ENCODE assay signal across 15 cellular contexts in genomic region chr5:150321211-150321610, GRCh38. TPM values are rescaled to one million over a fixed set of nuclear protein-coding genes. Genes with fewer than 3 reads are reported as not detected.
DNase-seq lines count a peak whose midpoint lies in the region; ATAC-seq and TF ChIP-seq lines count a peak whose summit lies in the region.
"Had no signal": no experiment of that assay in that cellular context is flagged by ENCODE, and none has a peak within 500 bp of the region (broad histone marks: within the 10 kb centered on the region; RNA-seq: fewer than 3 reads in every experiment).

No MANE protein-coding gene starts in this region.

- peaks cover 34% of the 10 kb centered on the region for H3K9me1 ChIP-seq in IMR-90 (ENCODE audit: insufficient read depth, low read length)

- dilution Hi-C loops in IMR-90 (cut with HindIII; ENCODE audit: low sequenced_read_pairs, unreplicated experiment) (no loop called here), mammary epithelial cell (cut with HindIII; ENCODE audit: low sequenced_read_pairs) (no loop called here)

- no peak overlapping the region for H3K4me3 Mint-ChIP-seq in stimulated activated naive CD8-positive, alpha-beta T cell treated with anti-CD3 and anti-CD28 coated beads, Interleukin-15, amount 100 ng/mL, for 72 hours
- H3K4me3 Mint-ChIP-seq: CD8-positive, alpha-beta memory T cell; IgD-negative memory B cell had no signal

- intact Hi-C loops in IMR-90 (cut with micrococcal nuclease) (no loop called here), mammary epithelial cell (cut with micrococcal nuclease) (no loop called here)

- H2BK5ac ChIP-seq in IMR-90 (ENCODE audit: low read depth, low read length, poor library complexity, severe bottlenecking): no peak overlapping the region
- peak overlapping the region; percentile 24 for H2BK5ac ChIP-seq in trophoblast cell (ENCODE audit: low read depth, low read length, poor library complexity)

- no TSS peak for BruUV-seq in IMR-90 (replicated peaks; lab: Mats Ljungman, UMichigan)
- no TSS peak for BruUV-seq in mammary epithelial cell (replicated peaks; lab: Mats Ljungman, UMichigan)

- H2AK9ac ChIP-seq in IMR-90 (replicated peaks; ENCODE audit: low read depth, low read length, poor library complexity): no peak overlapping the region

- CTCF ChIA-PET in IMR-90 (lab: Yijun Ruan, JAX) (no interaction called here), mammary epithelial cell (lab: Charles Lee; ENCODE audit: low non-redundant PET) (interaction anchor here (0.9 kb wide), 1 partner anchor 26 kb away, joined by 3 read pairs; no protein-coding TSS in a partner anchor)

- peaks cover 57% of the 10 kb centered on the region for H3K4me1 ChIP-seq in ACC112 (ENCODE audit: control insufficient read depth, insufficient read depth, low read length, unreplicated experiment)
- H3K4me1 ChIP-seq in IMR-90 (ENCODE audit: control insufficient read depth, insufficient read depth, low read length): peaks cover 30% of the 10 kb centered on the region
- peaks cover 64% of the 10 kb centered on the region for H3K4me1 ChIP-seq in mammary epithelial cell (ENCODE audit: insufficient read depth, low read length)
- H3K4me1 ChIP-seq in trophoblast cell (ENCODE audit: control insufficient read depth in 1 of 2, insufficient read depth in 2 of 2, low read length in 2 of 2): peaks cover 28 to 40% of the 10 kb centered on the region in 2 experiments

- H4K20me1 ChIP-seq in IMR-90 (ENCODE audit: insufficient read depth, low read length) (peaks cover 5% of the 10 kb centered on the region; the same call in 1 of the 2 replicates), mammary epithelial cell (ENCODE audit: insufficient read depth, low read length) (no peaks in the 10 kb centered on the region)
- H4K20me1 ChIP-seq: BLaER1 had no signal

- H3K9me3 ChIP-seq in IMR-90 (ENCODE audit: control insufficient read depth, insufficient read depth, low read length): no peaks in the 10 kb centered on the region
- no peaks in the 10 kb centered on the region for H3K9me3 ChIP-seq in mammary epithelial cell (replicated peaks; ENCODE audit: insufficient read depth, low read length)
- no peaks in the 10 kb centered on the region for H3K9me3 ChIP-seq in trophoblast cell (ENCODE audit: insufficient read depth, low read depth, low read length)
- H3K9me3 ChIP-seq: BLaER1 had no signal

- no peak overlapping the region for H3K18ac ChIP-seq in IMR-90 (ENCODE audit: low read depth, low read length)
- peak overlapping the region; percentile 39 for H3K18ac ChIP-seq in trophoblast cell (ENCODE audit: low read length)

- H3K4ac ChIP-seq in IMR-90 (ENCODE audit: low read depth, low read length) (0 out of 2 replicates have a peak overlapping the region, but pooled peaks have one; percentile 13), trophoblast cell (ENCODE audit: low read depth, low read length) (no peak overlapping the region)

- H2BK12ac ChIP-seq in trophoblast cell (ENCODE audit: low read length): peak overlapping the region; percentile 21

- no peak overlapping the region for H3K23ac ChIP-seq in IMR-90 (ENCODE audit: low read depth, low read length)
- no peak overlapping the region for H3K23ac ChIP-seq in trophoblast cell (ENCODE audit: low read length)

- H2AFZ ChIP-seq in ACC112 (ENCODE audit: low read length, unreplicated experiment) (no peak overlapping the region), IMR-90 (replicated peaks; ENCODE audit: low read length, poor library complexity) (no peak overlapping the region), mammary epithelial cell (ENCODE audit: low read depth, low read length) (no peak overlapping the region), trophoblast cell (ENCODE audit: insufficient read depth, low read length, poor library complexity) (no peak overlapping the region)

- H3K4me2 ChIP-seq in IMR-90 (ENCODE audit: low read depth, low read length) (no peak overlapping the region), mammary epithelial cell (ENCODE audit: insufficient read depth, low read depth, low read length) (no peak overlapping the region), trophoblast cell (ENCODE audit: low read length) (no peak overlapping the region)
- H3K4me2 ChIP-seq: BLaER1 had no signal

- H3K56ac ChIP-seq in IMR-90 (ENCODE audit: extremely low read depth, insufficient read depth, low read length): no peak overlapping the region

- 0 out of 3 replicates have a peak overlapping the region, but pooled peaks have one; percentile 66 for H2BK15ac ChIP-seq in IMR-90 (ENCODE audit: low read depth, low read length)

- H4K12ac ChIP-seq in trophoblast cell (ENCODE audit: low read depth, low read length): no peak overlapping the region

- no peak overlapping the region for H4K8ac ChIP-seq in IMR-90 (ENCODE audit: low read depth in 2 of 2, low read length in 2 of 2)
- H4K8ac ChIP-seq in trophoblast cell (ENCODE audit: low read depth, low read length): no peak overlapping the region

- no peaks in the 10 kb centered on the region for H3K4me1 Mint-ChIP-seq in stimulated activated naive CD8-positive, alpha-beta T cell treated with anti-CD3 and anti-CD28 coated beads, Interleukin-15, amount 100 ng/mL, for 72 hours
- H3K4me1 Mint-ChIP-seq: IgD-negative memory B cell had no signal

- no peak for TF ChIP-seq POLR2A in IMR-90 (IDR thresholded peaks at IDR 0.05; ENCODE audit: low read depth, low read length)

- peaks cover 18% of the 10 kb centered on the region for H3K27me3 Mint-ChIP-seq in stimulated activated naive CD8-positive, alpha-beta T cell treated with anti-CD3 and anti-CD28 coated beads, Interleukin-15, amount 100 ng/mL, for 72 hours

- peak overlapping the region; percentile 69; the same call in 1 of the 2 replicates for H2BK20ac ChIP-seq in IMR-90 (ENCODE audit: low read depth, low read length)

- H3K27ac ChIP-seq in ACC112 (ENCODE audit: low read depth, low read length) (peak overlapping the region; percentile 90), IMR-90 (ENCODE audit: insufficient read depth, low read length) (no peak overlapping the region), mammary epithelial cell (ENCODE audit: insufficient read depth, low read depth, low read length) (peak overlapping the region; percentile 92), trophoblast cell (ENCODE audit: low read depth, low read length) (no peak overlapping the region)
- H3K27ac ChIP-seq: BLaER1 had no signal

- H3K79me2 ChIP-seq in ACC112 (ENCODE audit: control insufficient read depth, insufficient read depth, low read length, unreplicated experiment) (no peaks in the 10 kb centered on the region), mammary epithelial cell (ENCODE audit: insufficient read depth, low read length) (no peaks in the 10 kb centered on the region), trophoblast cell (ENCODE audit: control insufficient read depth, insufficient read depth, low read length, poor library complexity) (no peaks in the 10 kb centered on the region)

- H3K36me3 ChIP-seq in ACC112 (ENCODE audit: insufficient read depth, low read length) (no peaks in the 10 kb centered on the region), IMR-90 (ENCODE audit: control insufficient read depth, insufficient read depth, low read length) (no peaks in the 10 kb centered on the region), mammary epithelial cell (ENCODE audit: insufficient read depth, low read length) (no peaks in the 10 kb centered on the region), trophoblast cell (ENCODE audit: control insufficient read depth in 1 of 2, insufficient read depth in 2 of 2, low read length in 2 of 2) (no peaks in the 10 kb centered on the region)
- H3K36me3 ChIP-seq: BLaER1 had no signal

- no peak for TF ChIP-seq RAD21 in IMR-90 (IDR thresholded peaks at IDR 0.05; ENCODE audit: low read length)

- no peak overlapping the region for H4K5ac ChIP-seq in IMR-90 (ENCODE audit: low read depth, low read length)

- in situ Hi-C loops in IMR-90 (cut with MboI; ENCODE audit: low sequenced_read_pairs): no loop called here
- in situ Hi-C loops in mammary epithelial cell (cut with MboI; ENCODE audit: low sequenced_read_pairs in 2 of 2): no loop called here

- no peak overlapping the region for H3K9ac ChIP-seq in IMR-90 (ENCODE audit: low read depth, low read length)
- H3K9ac ChIP-seq in mammary epithelial cell (ENCODE audit: insufficient read depth, low read length): no peak overlapping the region
- H3K9ac ChIP-seq in trophoblast cell (ENCODE audit: low read length): no peak overlapping the region
- H3K9ac ChIP-seq: BLaER1 had no signal

- H3K9me3 Mint-ChIP-seq in stimulated activated naive CD8-positive, alpha-beta T cell treated with anti-CD3 and anti-CD28 coated beads, Interleukin-15, amount 100 ng/mL, for 72 hours: no peaks in the 10 kb centered on the region
- H3K9me3 Mint-ChIP-seq: CD8-positive, alpha-beta memory T cell had no signal

- WGBS in IMR-90 (ENCODE audit: extremely low coverage in 2 of 2, insufficient read length in 1 of 2), 2 experiments: no CpG with 5 or more reads among the region's 1 CpG
- WGBS in mammary epithelial cell (ENCODE audit: low coverage, missing lambda C conversion rate): 20% methylated on average over 1 of the region's 1 CpG
- no CpG with 5 or more reads among the region's 1 CpG for WGBS in trophoblast cell (ENCODE audit: extremely low coverage, insufficient coverage, insufficient read length)

- no peak for DNase-seq in IMR-90
- no peak for DNase-seq in mammary epithelial cell
- peak; percentile 78 to 84 for DNase-seq in trophoblast cell
- DNase-seq in stimulated activated naive CD8-positive, alpha-beta T cell treated with anti-CD3 and anti-CD28 coated beads, Interleukin-15, amount 100 ng/mL, for 72 hours: no peak
- no peak for DNase-seq in NCI-H510A (lab: John Stamatoyannopoulos, UW)
- DNase-seq in foreskin melanocyte: no peak
- DNase-seq: AML-193; CD8-positive, alpha-beta memory T cell; DMS 273 treated with DMSO at 0.1 percent for 48 hours had no signal

- no peaks in the 10 kb centered on the region for H3K27me3 ChIP-seq in ACC112 (ENCODE audit: insufficient read depth, low read length)
- no peaks in the 10 kb centered on the region for H3K27me3 ChIP-seq in IMR-90 (ENCODE audit: control insufficient read depth, insufficient read depth, low read length)
- H3K27me3 ChIP-seq in mammary epithelial cell (ENCODE audit: insufficient read depth, low read length): no peaks in the 10 kb centered on the region
- no peaks in the 10 kb centered on the region for H3K27me3 ChIP-seq in trophoblast cell (ENCODE audit: insufficient read depth, low read length)
- H3K27me3 ChIP-seq: BLaER1 had no signal

- POLR2A ChIA-PET in IMR-90 (lab: Charles Lee; ENCODE audit: unreplicated experiment): no interaction called here

- no peak for TF ChIP-seq CTCF in IMR-90 (conservative IDR thresholded peaks at IDR 0.05; ENCODE audit: low read depth, low read length)
- TF ChIP-seq CTCF in mammary epithelial cell (conservative IDR thresholded peaks at IDR 0.05 in 1 of 2, IDR thresholded peaks at IDR 0.05 in 1 of 2; ENCODE audit: extremely low read depth in 1 of 2, insufficient read depth in 1 of 2, low read depth in 1 of 2, low read length in 2 of 2): no peak

- H4K91ac ChIP-seq in IMR-90 (ENCODE audit: insufficient read depth, low read depth, low read length) (peak overlapping the region; percentile 11; the same call in 1 of the 2 replicates), trophoblast cell (ENCODE audit: low read depth, low read length) (no peak overlapping the region)

- ATAC-seq in IMR-90 (ENCODE audit: low read depth): no peak
- no peak for ATAC-seq in stimulated activated naive CD8-positive, alpha-beta T cell treated with anti-CD3 and anti-CD28 coated beads, Interleukin-15, amount 100 ng/mL, for 72 hours
- ATAC-seq: HCT116 had no signal

- H3K4me3 ChIP-seq in ACC112 (ENCODE audit: low read depth, low read length) (no peak overlapping the region), IMR-90 (ENCODE audit: insufficient read depth, low read depth, low read length) (no peak overlapping the region), mammary epithelial cell (replicated peaks in 1 of 3; ENCODE audit: insufficient read depth in 1 of 3, low read depth in 2 of 3, low read length in 3 of 3) (no peak overlapping the region), trophoblast cell (ENCODE audit: low read depth, low read length) (no peak overlapping the region)
- H3K4me3 ChIP-seq: BLaER1 had no signal

- H3K79me1 ChIP-seq in IMR-90 (ENCODE audit: low read depth in 1 of 2, low read length in 2 of 2) (peaks cover 0 to 8% of the 10 kb centered on the region in 2 experiments; a peak in 2 of 4 replicates), trophoblast cell (ENCODE audit: low read length) (peaks cover 15% of the 10 kb centered on the region)

- H2BK120ac ChIP-seq in IMR-90 (ENCODE audit: low read depth, low read length) (0 out of 2 replicates have a peak overlapping the region, but pooled peaks have one; percentile 11), trophoblast cell (ENCODE audit: insufficient read depth, low read length, poor library complexity) (peak overlapping the region; percentile 9)

- no peak overlapping the region for H3K14ac ChIP-seq in IMR-90 (replicated peaks; ENCODE audit: low read depth, low read length)
- peak overlapping the region; percentile 23 for H3K14ac ChIP-seq in trophoblast cell (ENCODE audit: low read length)

- no peak overlapping the region for H3K27ac Mint-ChIP-seq in stimulated activated naive CD8-positive, alpha-beta T cell treated with anti-CD3 and anti-CD28 coated beads, Interleukin-15, amount 100 ng/mL, for 72 hours
- H3K27ac Mint-ChIP-seq: CD8-positive, alpha-beta memory T cell; IgD-negative memory B cell had no signal

- H2AK5ac ChIP-seq in IMR-90 (ENCODE audit: low read depth, low read length) (peak overlapping the region; percentile 39), trophoblast cell (ENCODE audit: low read length) (peak overlapping the region; percentile 3)

RNA-seq across cellular contexts. Expression of gene ARSI, which starts 18.5 kb away (rescaled TPM):
- 15.0 and 15.2 TPM in 2 replicates for total RNA-seq in IMR-90 (2012; rRNA removed)
- 14.8 and 15.5 TPM in 2 replicates for polyA plus RNA-seq in IMR-90 (2012; rRNA removed)
- polyA plus RNA-seq in IMR-90 (2012; cell fraction: cytosol; rRNA removed): 10.1 and 22.7 TPM in 2 replicates
- polyA plus RNA-seq in IMR-90 (2012; cell fraction: nucleus; rRNA removed; ENCODE audit: low replicate concordance): 3.4 and 9.5 TPM in 2 replicates
- 10 to 100 TPM in 1 of 2 donors, 1 to 10 TPM in 1; 9.2 to 38.8 TPM for total RNA-seq in mammary epithelial cell
- 20.3 TPM for polyA plus RNA-seq in mammary epithelial cell
- 6.9 TPM for polyA minus RNA-seq in mammary epithelial cell
- polyA plus RNA-seq in trophoblast cell (2013): 5.1 and 5.3 TPM in 2 replicates
- total RNA-seq: CD8-positive, alpha-beta memory T cell; H4; HT-29 had no signal
- polyA plus RNA-seq: CD8-positive, alpha-beta memory T cell; IgD-negative memory B cell had no signal

RNA-seq across cellular contexts. Expression of gene CAMK2A, which starts 31.6 kb away (rescaled TPM):
- total RNA-seq in IMR-90 (2012; rRNA removed) (under 0.01 and 0.18 TPM in 2 replicates), mammary epithelial cell (under 1 TPM; 0.33 to 0.45 TPM)
- polyA plus RNA-seq in IMR-90 (2012; rRNA removed) (0.17 and 0.19 TPM in 2 replicates), mammary epithelial cell (0.09 TPM)
- polyA plus RNA-seq in IMR-90 (2012; cell fraction: cytosol; rRNA removed): 0.11 and 0.24 TPM in 2 replicates
- 1.5 and 2.4 TPM in 2 replicates for polyA plus RNA-seq in IMR-90 (2012; cell fraction: nucleus; rRNA removed; ENCODE audit: low replicate concordance)
- not detected for polyA minus RNA-seq in mammary epithelial cell
- 0.21 and 0.40 TPM in 2 replicates for polyA plus RNA-seq in trophoblast cell (2013)
- total RNA-seq: CD8-positive, alpha-beta memory T cell; HT-29 had no signal
- polyA plus RNA-seq: CD8-positive, alpha-beta memory T cell; IgD-negative memory B cell had no signal

RNA-seq across cellular contexts. Expression of gene TCOF1, which starts 36.3 kb away (rescaled TPM):
- total RNA-seq in IMR-90 (2012; rRNA removed) (18.3 and 19.7 TPM in 2 replicates), mammary epithelial cell (10 to 100 TPM; 17.7 to 70.4 TPM)
- polyA plus RNA-seq in IMR-90 (2012; rRNA removed) (18.2 and 18.8 TPM in 2 replicates), mammary epithelial cell (34.8 TPM)
- polyA plus RNA-seq in IMR-90 (2012; cell fraction: cytosol; rRNA removed): 11.7 and 14.4 TPM in 2 replicates
- polyA plus RNA-seq in IMR-90 (2012; cell fraction: nucleus; rRNA removed; ENCODE audit: low replicate concordance): 43.7 and 51.8 TPM in 2 replicates
- polyA minus RNA-seq in mammary epithelial cell: 44.3 TPM
- polyA plus RNA-seq in trophoblast cell (2013): 38.5 and 40.8 TPM in 2 replicates

Comparison
In these comparisons a context has a peak if more than half of its experiments do, and no peak if none do; other contexts are left out.
1. H3K27ac ChIP-seq: peak in ACC112 (single experiment) and mammary epithelial cell (single experiment); none in IMR-90 (single experiment) and trophoblast cell (single experiment).
2. DNase-seq: peak in trophoblast cell (2 of 2); none in IMR-90 (single experiment), mammary epithelial cell (single experiment), stimulated activated naive CD8-positive, alpha-beta T cell treated with anti-CD3 and anti-CD28 coated beads, Interleukin-15, amount 100 ng/mL, for 72 hours (0 of 2), NCI-H510A (single experiment) and foreskin melanocyte (single experiment).